Comparison of ENCODE assay signal across 6 cellular contexts in genomic region chr11:45007011-45007410, GRCh38. TPM values are rescaled to one million over a fixed set of nuclear protein-coding genes. Genes with fewer than 3 reads are reported as not detected.
"Had no signal": no experiment of that assay in that cellular context is flagged by ENCODE, and none has a peak within 500 bp of the region (broad histone marks: within the 10 kb centered on the region; RNA-seq: fewer than 3 reads in every experiment).

No MANE protein-coding gene starts in this region.

- DNase-seq: H9, HCEC 1CT had no signal

- H3K4me3 ChIP-seq: GM23338 had no signal

- H3K27ac ChIP-seq: HL-60 had no signal

- H2AFZ ChIP-seq: GM23338 had no signal

- H3K9me3 Mint-ChIP-seq: IgD-negative memory B cell had no signal

- H3K4me1 Mint-ChIP-seq: GM23338, IgD-negative memory B cell had no signal

- ATAC-seq: GM23338, HepG2 had no signal

- H3K27ac Mint-ChIP-seq: GM23338, H9, IgD-negative memory B cell had no signal

- H3K4me2 ChIP-seq: GM23338 had no signal

- H3K36me3 Mint-ChIP-seq: IgD-negative memory B cell had no signal

- H3K4me3 Mint-ChIP-seq: GM23338, H9, IgD-negative memory B cell had no signal

RNA-seq across cellular contexts. Expression of gene TP53I11, which starts 56.3 kb away (rescaled TPM):
- total RNA-seq: HepG2 had no signal
- polyA plus RNA-seq: HepG2 had no signal
